In genomic region chr6:148223424-148223842, GRCh38 we compare ENCODE assay signal across 1 cellular context.
TF ChIP-seq lines count a peak whose summit lies in the region.

No MANE protein-coding gene starts in this region.

TF ChIP-seq in SK-N-SH, 30 proteins besides CTCF, POLR2A, EP300 and RAD21 (continued from another document):
- no peak for TF ChIP-seq IRF3 (IDR thresholded peaks at IDR 0.05; ENCODE audit: low read depth, low read length)
- TF ChIP-seq, protein P1, sequence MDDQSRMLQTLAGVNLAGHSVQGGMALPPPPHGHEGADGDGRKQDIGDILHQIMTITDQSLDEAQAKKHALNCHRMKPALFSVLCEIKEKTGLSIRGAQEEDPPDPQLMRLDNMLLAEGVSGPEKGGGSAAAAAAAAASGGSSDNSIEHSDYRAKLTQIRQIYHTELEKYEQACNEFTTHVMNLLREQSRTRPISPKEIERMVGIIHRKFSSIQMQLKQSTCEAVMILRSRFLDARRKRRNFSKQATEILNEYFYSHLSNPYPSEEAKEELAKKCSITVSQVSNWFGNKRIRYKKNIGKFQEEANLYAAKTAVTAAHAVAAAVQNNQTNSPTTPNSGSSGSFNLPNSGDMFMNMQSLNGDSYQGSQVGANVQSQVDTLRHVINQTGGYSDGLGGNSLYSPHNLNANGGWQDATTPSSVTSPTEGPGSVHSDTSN (IDR thresholded peaks at IDR 0.05) = peak; percentile 20; the same call in 1 of the 2 replicates
- peak; percentile 68 for TF ChIP-seq FOSL2 (IDR thresholded peaks at IDR 0.05; ENCODE audit: borderline replicate concordance, low read depth)
- TF ChIP-seq, protein P2, sequence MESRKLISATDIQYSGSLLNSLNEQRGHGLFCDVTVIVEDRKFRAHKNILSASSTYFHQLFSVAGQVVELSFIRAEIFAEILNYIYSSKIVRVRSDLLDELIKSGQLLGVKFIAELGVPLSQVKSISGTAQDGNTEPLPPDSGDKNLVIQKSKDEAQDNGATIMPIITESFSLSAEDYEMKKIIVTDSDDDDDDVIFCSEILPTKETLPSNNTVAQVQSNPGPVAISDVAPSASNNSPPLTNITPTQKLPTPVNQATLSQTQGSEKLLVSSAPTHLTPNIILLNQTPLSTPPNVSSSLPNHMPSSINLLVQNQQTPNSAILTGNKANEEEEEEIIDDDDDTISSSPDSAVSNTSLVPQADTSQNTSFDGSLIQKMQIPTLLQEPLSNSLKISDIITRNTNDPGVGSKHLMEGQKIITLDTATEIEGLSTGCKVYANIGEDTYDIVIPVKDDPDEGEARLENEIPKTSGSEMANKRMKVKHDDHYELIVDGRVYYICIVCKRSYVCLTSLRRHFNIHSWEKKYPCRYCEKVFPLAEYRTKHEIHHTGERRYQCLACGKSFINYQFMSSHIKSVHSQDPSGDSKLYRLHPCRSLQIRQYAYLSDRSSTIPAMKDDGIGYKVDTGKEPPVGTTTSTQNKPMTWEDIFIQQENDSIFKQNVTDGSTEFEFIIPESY (IDR thresholded peaks at IDR 0.05; ENCODE audit: borderline replicate concordance, low read depth) = no peak
- TF ChIP-seq TAF1 (IDR thresholded peaks at IDR 0.05; ENCODE audit: borderline replicate concordance, low read depth, low read length) = no peak
- TF ChIP-seq RXRA (IDR thresholded peaks at IDR 0.05; ENCODE audit: borderline replicate concordance, low read depth) = no peak
